ENCODE assay signal across 1 cellular context in the genomic region with DNA sequence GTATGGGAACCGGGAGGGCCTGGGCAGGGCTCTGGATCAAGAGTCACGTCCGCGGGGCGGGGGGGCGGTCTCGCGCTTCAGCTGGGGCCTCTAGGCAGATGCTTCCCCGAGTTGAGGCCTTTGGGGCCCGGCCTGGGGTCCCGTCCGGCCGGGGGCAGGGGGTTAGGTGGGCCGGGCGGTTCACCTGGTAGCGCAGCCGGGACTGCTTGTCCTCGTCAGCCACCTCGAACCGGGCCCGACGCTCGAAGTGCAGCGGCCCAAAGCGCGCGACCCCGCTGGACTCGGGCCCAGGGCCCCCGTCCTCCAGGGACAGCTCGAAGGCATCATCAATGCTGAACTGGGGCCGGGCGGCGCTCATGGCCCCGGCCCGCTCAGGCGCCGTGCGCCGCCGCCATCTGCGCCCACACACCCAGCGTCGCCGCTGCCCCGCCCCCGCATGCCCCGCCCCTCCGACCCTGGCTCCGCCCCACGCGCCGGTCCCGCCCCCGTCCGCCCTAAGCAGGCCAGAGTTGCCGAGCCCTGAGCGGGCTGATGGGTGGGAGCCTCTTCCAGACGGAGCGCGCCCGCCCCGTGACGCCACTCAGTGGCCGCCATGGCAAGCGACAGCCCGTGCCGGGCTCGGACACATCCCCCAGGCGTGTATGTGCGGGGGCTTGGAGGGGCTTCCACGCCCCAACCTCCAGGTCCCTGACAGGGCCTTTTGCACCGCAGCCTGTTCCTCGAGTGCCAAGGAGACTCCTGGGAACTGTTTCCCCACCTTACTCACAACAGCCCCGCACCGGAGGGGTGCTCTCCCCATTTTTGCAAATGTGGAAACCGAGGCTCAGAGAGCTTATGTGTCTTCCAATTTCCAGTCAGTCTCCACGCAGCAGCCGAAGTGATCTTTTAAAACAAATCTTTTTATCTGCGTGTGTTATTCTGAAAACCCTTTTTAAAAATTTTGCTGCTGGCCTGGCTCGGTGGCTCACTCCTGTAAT.
TF ChIP-seq lines count a peak whose summit lies in the region.

TMEM134 (minus strand) TSS at position 417 of the 977 bp plus-strand sequence; CDS start at position 358, 59 bp downstream.

TF ChIP-seq in H1, 55 proteins besides CTCF, POLR2A, EP300 and RAD21 (continues in another document):
- TF ChIP-seq MAFK (IDR thresholded peaks at IDR 0.05; ENCODE audit: low read depth, low read length), result no peak
- TF ChIP-seq FOSL1 (IDR thresholded peaks at IDR 0.05; ENCODE audit: insufficient read depth, low read depth, low read length), result no peak
- no peak for TF ChIP-seq RFX5 (IDR thresholded peaks at IDR 0.05; ENCODE audit: borderline replicate concordance, low read depth, low read length)
- TF ChIP-seq SP2 (IDR thresholded peaks at IDR 0.05; ENCODE audit: low read length), result no peak
- TF ChIP-seq USF2 (IDR thresholded peaks at IDR 0.05; ENCODE audit: low read length), result peak; percentile 38; the same call in 1 of the 2 replicates
- TF ChIP-seq CEBPB (IDR thresholded peaks at IDR 0.05; ENCODE audit: low read depth, low read length), result no peak
- TF ChIP-seq SRF (IDR thresholded peaks at IDR 0.05; ENCODE audit: low read depth, low read length), result peak; percentile 88
- no peak for TF ChIP-seq ZNF274 (IDR thresholded peaks at IDR 0.05; ENCODE audit: borderline replicate concordance, extremely low read depth, low read length)
- peak; percentile 72 for TF ChIP-seq TAF7 (optimal IDR thresholded peaks at IDR 0.05; ENCODE audit: borderline replicate concordance, low read depth, low read length)
- TF ChIP-seq CHD2 (IDR thresholded peaks at IDR 0.05; ENCODE audit: low read length), result peak; percentile 47; the same call in 1 of the 2 replicates
- TF ChIP-seq TEAD4 (IDR thresholded peaks at IDR 0.05; ENCODE audit: low read depth, low read length), result 0 out of 2 replicates have a peak, but pooled peaks have one; percentile 15
- TF ChIP-seq, protein P1, sequence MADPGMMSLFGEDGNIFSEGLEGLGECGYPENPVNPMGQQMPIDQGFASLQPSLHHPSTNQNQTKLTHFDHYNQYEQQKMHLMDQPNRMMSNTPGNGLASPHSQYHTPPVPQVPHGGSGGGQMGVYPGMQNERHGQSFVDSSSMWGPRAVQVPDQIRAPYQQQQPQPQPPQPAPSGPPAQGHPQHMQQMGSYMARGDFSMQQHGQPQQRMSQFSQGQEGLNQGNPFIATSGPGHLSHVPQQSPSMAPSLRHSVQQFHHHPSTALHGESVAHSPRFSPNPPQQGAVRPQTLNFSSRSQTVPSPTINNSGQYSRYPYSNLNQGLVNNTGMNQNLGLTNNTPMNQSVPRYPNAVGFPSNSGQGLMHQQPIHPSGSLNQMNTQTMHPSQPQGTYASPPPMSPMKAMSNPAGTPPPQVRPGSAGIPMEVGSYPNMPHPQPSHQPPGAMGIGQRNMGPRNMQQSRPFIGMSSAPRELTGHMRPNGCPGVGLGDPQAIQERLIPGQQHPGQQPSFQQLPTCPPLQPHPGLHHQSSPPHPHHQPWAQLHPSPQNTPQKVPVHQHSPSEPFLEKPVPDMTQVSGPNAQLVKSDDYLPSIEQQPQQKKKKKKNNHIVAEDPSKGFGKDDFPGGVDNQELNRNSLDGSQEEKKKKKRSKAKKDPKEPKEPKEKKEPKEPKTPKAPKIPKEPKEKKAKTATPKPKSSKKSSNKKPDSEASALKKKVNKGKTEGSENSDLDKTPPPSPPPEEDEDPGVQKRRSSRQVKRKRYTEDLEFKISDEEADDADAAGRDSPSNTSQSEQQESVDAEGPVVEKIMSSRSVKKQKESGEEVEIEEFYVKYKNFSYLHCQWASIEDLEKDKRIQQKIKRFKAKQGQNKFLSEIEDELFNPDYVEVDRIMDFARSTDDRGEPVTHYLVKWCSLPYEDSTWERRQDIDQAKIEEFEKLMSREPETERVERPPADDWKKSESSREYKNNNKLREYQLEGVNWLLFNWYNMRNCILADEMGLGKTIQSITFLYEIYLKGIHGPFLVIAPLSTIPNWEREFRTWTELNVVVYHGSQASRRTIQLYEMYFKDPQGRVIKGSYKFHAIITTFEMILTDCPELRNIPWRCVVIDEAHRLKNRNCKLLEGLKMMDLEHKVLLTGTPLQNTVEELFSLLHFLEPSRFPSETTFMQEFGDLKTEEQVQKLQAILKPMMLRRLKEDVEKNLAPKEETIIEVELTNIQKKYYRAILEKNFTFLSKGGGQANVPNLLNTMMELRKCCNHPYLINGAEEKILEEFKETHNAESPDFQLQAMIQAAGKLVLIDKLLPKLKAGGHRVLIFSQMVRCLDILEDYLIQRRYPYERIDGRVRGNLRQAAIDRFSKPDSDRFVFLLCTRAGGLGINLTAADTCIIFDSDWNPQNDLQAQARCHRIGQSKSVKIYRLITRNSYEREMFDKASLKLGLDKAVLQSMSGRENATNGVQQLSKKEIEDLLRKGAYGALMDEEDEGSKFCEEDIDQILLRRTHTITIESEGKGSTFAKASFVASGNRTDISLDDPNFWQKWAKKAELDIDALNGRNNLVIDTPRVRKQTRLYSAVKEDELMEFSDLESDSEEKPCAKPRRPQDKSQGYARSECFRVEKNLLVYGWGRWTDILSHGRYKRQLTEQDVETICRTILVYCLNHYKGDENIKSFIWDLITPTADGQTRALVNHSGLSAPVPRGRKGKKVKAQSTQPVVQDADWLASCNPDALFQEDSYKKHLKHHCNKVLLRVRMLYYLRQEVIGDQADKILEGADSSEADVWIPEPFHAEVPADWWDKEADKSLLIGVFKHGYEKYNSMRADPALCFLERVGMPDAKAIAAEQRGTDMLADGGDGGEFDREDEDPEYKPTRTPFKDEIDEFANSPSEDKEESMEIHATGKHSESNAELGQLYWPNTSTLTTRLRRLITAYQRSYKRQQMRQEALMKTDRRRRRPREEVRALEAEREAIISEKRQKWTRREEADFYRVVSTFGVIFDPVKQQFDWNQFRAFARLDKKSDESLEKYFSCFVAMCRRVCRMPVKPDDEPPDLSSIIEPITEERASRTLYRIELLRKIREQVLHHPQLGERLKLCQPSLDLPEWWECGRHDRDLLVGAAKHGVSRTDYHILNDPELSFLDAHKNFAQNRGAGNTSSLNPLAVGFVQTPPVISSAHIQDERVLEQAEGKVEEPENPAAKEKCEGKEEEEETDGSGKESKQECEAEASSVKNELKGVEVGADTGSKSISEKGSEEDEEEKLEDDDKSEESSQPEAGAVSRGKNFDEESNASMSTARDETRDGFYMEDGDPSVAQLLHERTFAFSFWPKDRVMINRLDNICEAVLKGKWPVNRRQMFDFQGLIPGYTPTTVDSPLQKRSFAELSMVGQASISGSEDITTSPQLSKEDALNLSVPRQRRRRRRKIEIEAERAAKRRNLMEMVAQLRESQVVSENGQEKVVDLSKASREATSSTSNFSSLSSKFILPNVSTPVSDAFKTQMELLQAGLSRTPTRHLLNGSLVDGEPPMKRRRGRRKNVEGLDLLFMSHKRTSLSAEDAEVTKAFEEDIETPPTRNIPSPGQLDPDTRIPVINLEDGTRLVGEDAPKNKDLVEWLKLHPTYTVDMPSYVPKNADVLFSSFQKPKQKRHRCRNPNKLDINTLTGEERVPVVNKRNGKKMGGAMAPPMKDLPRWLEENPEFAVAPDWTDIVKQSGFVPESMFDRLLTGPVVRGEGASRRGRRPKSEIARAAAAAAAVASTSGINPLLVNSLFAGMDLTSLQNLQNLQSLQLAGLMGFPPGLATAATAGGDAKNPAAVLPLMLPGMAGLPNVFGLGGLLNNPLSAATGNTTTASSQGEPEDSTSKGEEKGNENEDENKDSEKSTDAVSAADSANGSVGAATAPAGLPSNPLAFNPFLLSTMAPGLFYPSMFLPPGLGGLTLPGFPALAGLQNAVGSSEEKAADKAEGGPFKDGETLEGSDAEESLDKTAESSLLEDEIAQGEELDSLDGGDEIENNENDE (IDR thresholded peaks at IDR 0.05; ENCODE audit: insufficient replicate concordance, low read length), result no peak
- peak; percentile 88 for TF ChIP-seq EGR1 (IDR thresholded peaks at IDR 0.05; ENCODE audit: borderline replicate concordance, low read depth, low read length)
- TF ChIP-seq, protein P2, sequence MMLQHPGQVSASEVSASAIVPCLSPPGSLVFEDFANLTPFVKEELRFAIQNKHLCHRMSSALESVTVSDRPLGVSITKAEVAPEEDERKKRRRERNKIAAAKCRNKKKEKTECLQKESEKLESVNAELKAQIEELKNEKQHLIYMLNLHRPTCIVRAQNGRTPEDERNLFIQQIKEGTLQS (IDR thresholded peaks at IDR 0.05; ENCODE audit: insufficient read depth, low read depth, low read length), result no peak
- TF ChIP-seq KDM4A (IDR thresholded peaks at IDR 0.05; ENCODE audit: low read depth, low read length, severe bottlenecking), result peak; percentile 54
- TF ChIP-seq RXRA (IDR thresholded peaks at IDR 0.05; ENCODE audit: insufficient read depth, low read depth, low read length), result no peak
- TF ChIP-seq KDM5A (IDR thresholded peaks at IDR 0.05; ENCODE audit: low read length), result no peak
- TF ChIP-seq E2F6 (IDR thresholded peaks at IDR 0.05), result no peak
- peak; percentile 91 for TF ChIP-seq YY1 (IDR thresholded peaks at IDR 0.05; ENCODE audit: low read depth, low read length)
- peak; percentile 54; the same call in 1 of the 2 replicates for TF ChIP-seq JUND (IDR thresholded peaks at IDR 0.05; ENCODE audit: low read length)
- peak; percentile 72 for TF ChIP-seq PHF8 (conservative IDR thresholded peaks at IDR 0.05; ENCODE audit: low read depth, low read length)
- no peak for TF ChIP-seq HDAC6 (IDR thresholded peaks at IDR 0.05; ENCODE audit: low read depth, low read length)
- TF ChIP-seq SAP30 (IDR thresholded peaks at IDR 0.05; ENCODE audit: insufficient read depth, insufficient replicate concordance, low read length), result no peak
- TF ChIP-seq POU5F1 (IDR thresholded peaks at IDR 0.05; ENCODE audit: low read depth, low read length), result no peak
- TF ChIP-seq RNF2 (IDR thresholded peaks at IDR 0.05; ENCODE audit: borderline replicate concordance, low read depth, low read length, missing control alignments, poor library complexity, severe bottlenecking), result no peak
- TF ChIP-seq NANOG (IDR thresholded peaks at IDR 0.05; ENCODE audit: insufficient read depth, low read depth, low read length, poor library complexity, severe bottlenecking), result no peak
- peak; percentile 88 for TF ChIP-seq SP1 (IDR thresholded peaks at IDR 0.05; ENCODE audit: low read depth, low read length)
- no peak for TF ChIP-seq CTBP2 (IDR thresholded peaks at IDR 0.05; ENCODE audit: borderline replicate concordance, insufficient read depth, insufficient read length, low read length)
- TF ChIP-seq CREB1 (IDR thresholded peaks at IDR 0.05), result peak; percentile 88
- no peak for TF ChIP-seq RBBP5 (IDR thresholded peaks at IDR 0.05; ENCODE audit: borderline replicate concordance, low read depth, low read length)
- peak; percentile 80; the same call in 1 of the 2 replicates for TF ChIP-seq SP4 (IDR thresholded peaks at IDR 0.05; ENCODE audit: low read length)
- no peak for TF ChIP-seq NRF1 (IDR thresholded peaks at IDR 0.05; ENCODE audit: low read depth, low read length)
- no peak; the same call in 1 of the 2 replicates for TF ChIP-seq KDM1A (IDR thresholded peaks at IDR 0.05; ENCODE audit: borderline replicate concordance, low read length)
- TF ChIP-seq JUN (IDR thresholded peaks at IDR 0.05; ENCODE audit: low read depth, low read length), result no peak
- TF ChIP-seq TCF12 (IDR thresholded peaks at IDR 0.05; ENCODE audit: low read depth, low read length), result no peak
- no peak for TF ChIP-seq CBX8 (IDR thresholded peaks at IDR 0.05; ENCODE audit: borderline replicate concordance, low read depth, low read length)
- peak; percentile 77 for TF ChIP-seq TAF1 (IDR thresholded peaks at IDR 0.05; ENCODE audit: low read depth, low read length)
- TF ChIP-seq, protein P3, sequence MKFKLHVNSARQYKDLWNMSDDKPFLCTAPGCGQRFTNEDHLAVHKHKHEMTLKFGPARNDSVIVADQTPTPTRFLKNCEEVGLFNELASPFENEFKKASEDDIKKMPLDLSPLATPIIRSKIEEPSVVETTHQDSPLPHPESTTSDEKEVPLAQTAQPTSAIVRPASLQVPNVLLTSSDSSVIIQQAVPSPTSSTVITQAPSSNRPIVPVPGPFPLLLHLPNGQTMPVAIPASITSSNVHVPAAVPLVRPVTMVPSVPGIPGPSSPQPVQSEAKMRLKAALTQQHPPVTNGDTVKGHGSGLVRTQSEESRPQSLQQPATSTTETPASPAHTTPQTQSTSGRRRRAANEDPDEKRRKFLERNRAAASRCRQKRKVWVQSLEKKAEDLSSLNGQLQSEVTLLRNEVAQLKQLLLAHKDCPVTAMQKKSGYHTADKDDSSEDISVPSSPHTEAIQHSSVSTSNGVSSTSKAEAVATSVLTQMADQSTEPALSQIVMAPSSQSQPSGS (IDR thresholded peaks at IDR 0.05; ENCODE audit: low read length), result no peak
- no peak for TF ChIP-seq SUZ12 (IDR thresholded peaks at IDR 0.05; ENCODE audit: low read length)
- peak; percentile 60; the same call in 1 of the 2 replicates for TF ChIP-seq TBP (IDR thresholded peaks at IDR 0.05; ENCODE audit: low read depth, low read length)
- TF ChIP-seq BACH1 (IDR thresholded peaks at IDR 0.05; ENCODE audit: low read length), result peak; percentile 68
- peak; percentile 78 to 90; a peak in 2 of 4 replicates for TF ChIP-seq SIN3A (conservative IDR thresholded peaks at IDR 0.05 in 1 of 2, IDR thresholded peaks at IDR 0.05 in 1 of 2; ENCODE audit: low read depth in 1 of 2, low read length in 2 of 2)
- TF ChIP-seq BCL11A (IDR thresholded peaks at IDR 0.05; ENCODE audit: low read depth in 2 of 2, low read length in 2 of 2), result no peak
- peak; percentile 27; the same call in 1 of the 2 replicates for TF ChIP-seq BRCA1 (IDR thresholded peaks at IDR 0.05; ENCODE audit: low read depth, low read length)
- no peak for TF ChIP-seq CHD1 (IDR thresholded peaks at IDR 0.05; ENCODE audit: low read depth, low read length)
- TF ChIP-seq MAX (IDR thresholded peaks at IDR 0.05), result peak; percentile 75
- TF ChIP-seq GABPA (IDR thresholded peaks at IDR 0.05; ENCODE audit: borderline replicate concordance, insufficient read depth, low read length), result 0 out of 2 replicates have a peak, but pooled peaks have one; percentile 43
- 0 out of 4 replicates have a peak, but pooled peaks of 1 of the 2 experiments have one; percentile 13 for TF ChIP-seq HDAC2 (IDR thresholded peaks at IDR 0.05; ENCODE audit: borderline replicate concordance in 1 of 2, low read depth in 2 of 2, low read length in 2 of 2)
- TF ChIP-seq ASH2L (IDR thresholded peaks at IDR 0.05; ENCODE audit: low read length), result peak; percentile 57
- TF ChIP-seq SIRT6 (IDR thresholded peaks at IDR 0.05; ENCODE audit: low read length), result no peak
- no peak for TF ChIP-seq SIX5 (IDR thresholded peaks at IDR 0.05; ENCODE audit: low read depth, low read length)
- TF ChIP-seq GTF2F1 (IDR thresholded peaks at IDR 0.05; ENCODE audit: borderline replicate concordance, low read depth, low read length), result no peak
